20 cellular contexts compared by ENCODE assay signal in genomic region chr1:97013904-97014303, GRCh38.
DNase-seq lines count a peak whose midpoint lies in the region; ATAC-seq and TF ChIP-seq lines count a peak whose summit lies in the region.
"Had no signal": no experiment of that assay in that cellular context is flagged by ENCODE, and none has a peak within 500 bp of the region (broad histone marks: within the 10 kb centered on the region; RNA-seq: fewer than 3 reads in every experiment).

No MANE protein-coding gene starts in this region.

- H3K4me3 ChIP-seq in AG09309 (ENCODE audit: control insufficient read depth, low read depth, low read length) (no peak overlapping the region), choroid plexus epithelial cell (ENCODE audit: low read depth, low read length) (no peak overlapping the region), H7 (ENCODE audit: insufficient read depth, low read depth, low read length) (no peak overlapping the region)
- H3K4me3 ChIP-seq: spleen had no signal

- DNase-seq in AG09309 (ENCODE audit: low read depth) (peak; percentile 11), LHCN-M2 (ENCODE audit: low read depth) (peak; percentile 77), choroid plexus epithelial cell (ENCODE audit: low read depth) (peak; percentile 92), iris pigment epithelial cell (ENCODE audit: low read depth) (peak; percentile 83), T-helper 2 cell (no peak), NCI-H2196 (lab: John Stamatoyannopoulos, UW; ENCODE audit: unreplicated experiment) (no peak), H7 (no peak)
- DNase-seq: activated CD8-positive, alpha-beta memory T cell treated with anti-CD3 and anti-CD28 coated beads, Interleukin-2, amount 50 U/mL, for 48 hours; activated naive CD4-positive, alpha-beta T cell treated with anti-CD3 and anti-CD28 coated beads, Interleukin-2, amount 10 ng/mL, durations not matched to agents 7 days and 5 days; caudate nucleus; endodermal cell; GF-D8; glutamatergic neuron; NCI-H1092; NCI-H2171; nucleus accumbens; SIG-M5; spleen; stimulated activated naive B cell treated with anti-CD40 and anti-IgM and Interleukin-4, amounts not matched to agents 10 μg/mL and 1 μg/mL and 100 μg/mL, for 72 hours had no signal

- no peaks in the 10 kb centered on the region for H3K36me3 ChIP-seq in H7 (replicated peaks; ENCODE audit: control insufficient read depth, insufficient read depth, low read length)
- H3K36me3 ChIP-seq: spleen had no signal

- TF ChIP-seq CTCF in AG09309 (IDR thresholded peaks at IDR 0.05; ENCODE audit: control insufficient read depth, insufficient read depth, low read depth, low read length, missing control alignments) (no peak), choroid plexus epithelial cell (conservative IDR thresholded peaks at IDR 0.05; ENCODE audit: low read depth, low read length) (no peak)

- no peaks in the 10 kb centered on the region for H3K27me3 ChIP-seq in H7 (ENCODE audit: control insufficient read depth, insufficient read depth, low read length)
- H3K27me3 ChIP-seq: spleen had no signal

- ATAC-seq in GM18858 (IDR thresholded peaks at IDR 0.05; ENCODE audit: unreplicated experiment), result no peak
- ATAC-seq: stimulated activated naive B cell treated with anti-CD40 and anti-IgM and Interleukin-4, amounts not matched to agents 10 μg/mL and 1 μg/mL and 100 μg/mL, for 72 hours had no signal

Comparison
In these comparisons a context has a peak if more than half of its experiments do, and no peak if none do; other contexts are left out.
1. DNase-seq: peak in AG09309 (single experiment), LHCN-M2 (single experiment), choroid plexus epithelial cell (single experiment) and iris pigment epithelial cell (single experiment); none in T-helper 2 cell (0 of 5), NCI-H2196 (single experiment) and H7 (single experiment).